8 cellular contexts compared by ENCODE assay signal in the genomic region with DNA sequence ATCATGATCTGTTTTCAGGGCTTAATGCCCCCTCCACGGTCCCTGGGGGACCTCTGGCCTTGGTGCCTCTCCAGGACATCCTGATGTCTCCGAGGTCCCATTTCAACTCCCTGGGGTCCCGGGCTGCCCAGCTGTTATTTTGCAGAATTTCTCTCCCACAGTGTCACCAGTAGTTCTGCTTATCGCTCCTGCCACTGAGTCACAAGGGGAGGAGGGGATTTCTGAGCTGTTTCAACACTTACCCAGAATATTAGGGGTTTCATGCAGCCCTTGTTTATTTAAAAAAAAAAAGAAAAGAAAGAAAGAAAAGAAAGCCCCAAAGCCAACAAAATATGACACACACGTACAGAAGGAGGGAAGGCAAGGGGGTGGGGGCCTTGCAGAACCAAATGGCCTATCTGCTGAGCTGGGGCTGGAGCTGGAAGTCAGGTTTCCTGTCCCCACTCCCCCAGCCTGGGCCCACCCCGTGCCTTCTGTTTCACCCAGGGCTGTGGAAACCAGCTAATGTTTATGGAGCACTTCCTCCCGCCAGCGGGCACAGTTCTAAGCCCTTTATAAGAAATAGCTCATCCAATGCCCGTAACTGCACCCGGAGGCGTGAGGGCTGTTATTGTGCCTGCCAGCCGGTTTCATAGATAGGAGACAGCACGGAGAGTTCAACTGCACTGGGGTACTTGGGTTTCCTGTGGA.
DNase-seq lines count a peak whose midpoint lies in the region; ATAC-seq and TF ChIP-seq lines count a peak whose summit lies in the region.

No MANE protein-coding gene starts in this region.

- no peak overlapping the region for H2AFZ ChIP-seq in OCI-LY3 (ENCODE audit: low read depth, low read length)

- H3K36me3 Mint-ChIP-seq in activated naive CD8-positive, alpha-beta T cell treated with anti-CD3 and anti-CD28 coated beads, Interleukin-2, amount 50 U/mL, for 24 hours (ENCODE audit: low read depth), result no peaks in the 10 kb centered on the region

- peaks cover 88% of the 10 kb centered on the region for H3K4me1 ChIP-seq in OCI-LY3 (ENCODE audit: low read length)
- peaks cover 3% of the 10 kb centered on the region; the same call in 1 of the 2 replicates for H3K4me1 ChIP-seq in iPS-20b (ENCODE audit: insufficient read depth, low read length)

- H3K9ac ChIP-seq in OCI-LY3 (ENCODE audit: low read length), result peak overlapping the region; percentile 43
- no peak overlapping the region; the same call in 1 of the 2 replicates for H3K9ac ChIP-seq in iPS-20b (ENCODE audit: low read depth, low read length)

- H3K36me3 ChIP-seq in OCI-LY3 (replicated peaks; ENCODE audit: low read depth, low read length) (no peaks in the 10 kb centered on the region), iPS-20b (ENCODE audit: insufficient read depth, low read depth, low read length) (no peaks in the 10 kb centered on the region)

- no peaks in the 10 kb centered on the region for H3K9me3 Mint-ChIP-seq in activated naive CD8-positive, alpha-beta T cell treated with anti-CD3 and anti-CD28 coated beads, Interleukin-2, amount 50 U/mL, for 24 hours

- H3K79me2 ChIP-seq in OCI-LY3 (ENCODE audit: low read length), result no peaks in the 10 kb centered on the region

- H3K27me3 ChIP-seq in OCI-LY3 (ENCODE audit: low read depth, low read length) (peaks cover 77% of the 10 kb centered on the region), iPS-20b (ENCODE audit: insufficient read depth, low read length) (peaks cover 71% of the 10 kb centered on the region)

- DNase-seq in GF-D8 (lab: John Stamatoyannopoulos, UW), result peak; percentile 76
- DNase-seq in activated naive CD8-positive, alpha-beta T cell treated with anti-CD3 and anti-CD28 coated beads, Interleukin-2, amount 50 U/mL, for 24 hours, result peak; percentile 70
- peak; percentile 80 for DNase-seq in stimulated activated CD4-positive, alpha-beta T cell treated with anti-CD3 and anti-CD28 coated beads, Interleukin-4, amount 100 ng/mL, for 1 hour
- no peak for DNase-seq in HuH-7 (ENCODE audit: low spot score)
- no peak for DNase-seq in GM19238 (ENCODE audit: insufficient read length, low spot score)

- H3K4me3 ChIP-seq in OCI-LY3 (ENCODE audit: low read length) (peak overlapping the region; percentile 72), iPS-20b (ENCODE audit: low read length) (peak overlapping the region; percentile 61)

- peaks cover 88% of the 10 kb centered on the region for H3K4me1 Mint-ChIP-seq in activated naive CD8-positive, alpha-beta T cell treated with anti-CD3 and anti-CD28 coated beads, Interleukin-2, amount 50 U/mL, for 24 hours

- peak overlapping the region; percentile 89 for H3K27ac Mint-ChIP-seq in activated naive CD8-positive, alpha-beta T cell treated with anti-CD3 and anti-CD28 coated beads, Interleukin-2, amount 50 U/mL, for 24 hours

- TF ChIP-seq CTCF in OCI-LY3 (IDR thresholded peaks at IDR 0.05; ENCODE audit: low read depth, low read length), result no peak

- peak overlapping the region; percentile 45 for H3K27ac ChIP-seq in OCI-LY3 (ENCODE audit: low read length)
- no peak overlapping the region for H3K27ac ChIP-seq in iPS-20b (ENCODE audit: low read length)

- H3K4me3 Mint-ChIP-seq in activated naive CD8-positive, alpha-beta T cell treated with anti-CD3 and anti-CD28 coated beads, Interleukin-2, amount 50 U/mL, for 24 hours, result peak overlapping the region; percentile 72

- H3K4me2 ChIP-seq in OCI-LY3 (ENCODE audit: low read length), result peak overlapping the region; percentile 89

- peaks cover 2% of the 10 kb centered on the region for H3K27me3 Mint-ChIP-seq in activated naive CD8-positive, alpha-beta T cell treated with anti-CD3 and anti-CD28 coated beads, Interleukin-2, amount 50 U/mL, for 24 hours

- no peaks in the 10 kb centered on the region for H4K20me1 ChIP-seq in OCI-LY3 (ENCODE audit: insufficient read depth, low read length)

- H3K9me3 ChIP-seq in OCI-LY3 (ENCODE audit: insufficient read depth, low read length) (no peaks in the 10 kb centered on the region), iPS-20b (ENCODE audit: insufficient read depth, low read depth, low read length) (no peaks in the 10 kb centered on the region)

- peak; percentile 64 for ATAC-seq in activated naive CD8-positive, alpha-beta T cell treated with anti-CD3 and anti-CD28 coated beads, Interleukin-2, amount 50 U/mL, for 24 hours
- ATAC-seq in HG02938 (IDR thresholded peaks at IDR 0.05; ENCODE audit: unreplicated experiment), result no peak

Comparison
In these comparisons a context has a peak if more than half of its experiments do, and no peak if none do; other contexts are left out.
1. DNase-seq: peak in GF-D8 (single experiment), activated naive CD8-positive, alpha-beta T cell treated with anti-CD3 and anti-CD28 coated beads, Interleukin-2, amount 50 U/mL, for 24 hours (single experiment) and stimulated activated CD4-positive, alpha-beta T cell treated with anti-CD3 and anti-CD28 coated beads, Interleukin-4, amount 100 ng/mL, for 1 hour (single experiment); none in HuH-7 (single experiment) and GM19238 (single experiment).